Comparison of ENCODE assay signal across 12 cellular contexts in the genomic region with DNA sequence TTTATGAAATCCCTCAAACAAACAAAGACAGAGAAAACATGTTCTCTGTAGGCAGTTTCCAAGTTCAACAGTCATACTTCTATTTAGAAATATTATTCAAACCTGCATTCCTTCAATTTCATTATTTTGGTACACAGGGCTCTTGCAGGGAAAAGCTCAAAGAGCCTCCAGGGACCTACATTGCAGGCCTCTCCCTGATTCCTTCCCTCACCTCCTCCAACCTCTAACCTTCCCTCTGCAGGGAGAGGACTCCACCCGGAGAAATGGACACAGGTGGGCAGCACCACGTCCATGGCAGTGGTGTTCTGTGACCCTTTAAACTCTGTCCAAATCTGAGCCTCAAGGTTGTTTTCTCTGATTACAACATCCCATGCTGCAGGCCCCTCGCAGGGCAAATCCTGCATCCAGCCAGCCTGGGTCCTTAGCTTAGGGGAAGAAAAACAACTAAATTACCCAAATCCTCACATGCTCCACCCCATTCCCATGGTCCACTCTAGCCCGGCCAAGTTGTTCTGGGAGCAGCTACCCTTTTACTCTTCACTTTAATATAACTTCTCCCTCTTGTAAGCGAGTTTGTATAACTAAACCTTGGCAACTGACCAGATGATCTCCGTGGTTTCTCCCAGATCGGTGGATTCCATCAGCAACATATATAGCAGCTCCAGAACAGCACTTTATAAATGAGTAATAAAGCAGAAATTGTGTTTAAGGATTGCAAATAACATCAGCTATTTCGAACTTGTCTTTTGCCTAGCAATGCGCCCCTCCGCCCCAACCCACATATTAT.
DNase-seq lines count a peak whose midpoint lies in the region; ATAC-seq and TF ChIP-seq lines count a peak whose summit lies in the region.
"Had no signal": no experiment of that assay in that cellular context is flagged by ENCODE, and none has a peak within 500 bp of the region (broad histone marks: within the 10 kb centered on the region; RNA-seq: fewer than 3 reads in every experiment).

No MANE protein-coding gene starts in this region.

- peaks cover 0 to 7% (median 0%) of the 10 kb centered on the region in 11 donors for H3K9me3 ChIP-seq in heart right ventricle
- H3K9me3 ChIP-seq in osteoblast (ENCODE audit: low read depth, low read length): no peaks in the 10 kb centered on the region
- H3K9me3 ChIP-seq: colonic mucosa, SJSA1 had no signal

- H3K36me3 ChIP-seq in heart right ventricle (no peaks in the 10 kb centered on the region), osteoblast (ENCODE audit: insufficient read depth, low read length) (no peaks in the 10 kb centered on the region)
- H3K36me3 ChIP-seq: colonic mucosa, SJSA1 had no signal

- TF ChIP-seq CTCF in heart right ventricle (IDR thresholded peaks at IDR 0.05) (no peak), choroid plexus epithelial cell (conservative IDR thresholded peaks at IDR 0.05; ENCODE audit: low read depth, low read length) (no peak), osteoblast (IDR thresholded peaks at IDR 0.05; ENCODE audit: extremely low read depth, low read depth, low read length) (no peak), type B pancreatic cell (conservative IDR thresholded peaks at IDR 0.05) (no peak), GM13977 (IDR thresholded peaks at IDR 0.05; ENCODE audit: extremely low read depth, insufficient read depth, missing control alignments) (no peak)

- H3K4me3 Mint-ChIP-seq in type B pancreatic cell: no peak overlapping the region

- no peaks in the 10 kb centered on the region for H3K36me3 Mint-ChIP-seq in type B pancreatic cell

- H3K4me3 ChIP-seq in heart right ventricle (no peak overlapping the region), choroid plexus epithelial cell (ENCODE audit: low read depth, low read length) (no peak overlapping the region), osteoblast (ENCODE audit: insufficient read depth, low read length) (no peak overlapping the region)
- H3K4me3 ChIP-seq: colonic mucosa, SJSA1 had no signal

- no peaks in the 10 kb centered on the region for H3K79me2 ChIP-seq in osteoblast (ENCODE audit: insufficient read depth, low read length)

- H3K27ac ChIP-seq in heart right ventricle (peak overlapping the region in 6 of 10 donors; percentile 5 to 68 (median 24)), osteoblast (ENCODE audit: low read depth, low read length) (peak overlapping the region; percentile 65)
- H3K27ac ChIP-seq: colonic mucosa, SJSA1 had no signal

- peaks cover 42% of the 10 kb centered on the region for H3K4me1 Mint-ChIP-seq in type B pancreatic cell (ENCODE audit: unreplicated experiment)

- in situ Hi-C loops in GM13977 (cut with MboI; ENCODE audit: low pct_unique_long_range_greater_than_20kb, low sequenced_read_pairs, unreplicated experiment): no loop called here

- peaks cover 5% of the 10 kb centered on the region for H3K9me3 Mint-ChIP-seq in type B pancreatic cell

- H3K27me3 ChIP-seq in heart right ventricle (no peaks in the 10 kb centered on the region), osteoblast (ENCODE audit: insufficient read depth, low read length) (no peaks in the 10 kb centered on the region)
- H3K27me3 ChIP-seq: colonic mucosa, SJSA1 had no signal

- H2AFZ ChIP-seq in osteoblast (ENCODE audit: low read length): no peak overlapping the region

- peak overlapping the region; percentile 26 for H3K4me2 ChIP-seq in osteoblast (ENCODE audit: insufficient read depth, low read length)

- H3K4me1 ChIP-seq in heart right ventricle (peaks cover 0 to 59% (median 27%) of the 10 kb centered on the region in 9 donors), osteoblast (ENCODE audit: insufficient read depth, low read length) (peaks cover 56% of the 10 kb centered on the region)
- H3K4me1 ChIP-seq: colonic mucosa had no signal

- ATAC-seq in heart right ventricle: no peak

- WGBS in heart right ventricle, 2 donors: 69 to 75% methylated on average over 10 of the region's 10 CpGs

- intact Hi-C loops in heart right ventricle (cut with DNase I): loop anchor here in 4 of 10 donors (5.0 to 10.0 kb wide), 5 partner anchors 105 to 1763 kb away; partner anchors contain the start of gene VIM (in 2 of the 4)
- intact Hi-C loops in cardiac septum (cut with DNase I): loop anchor here (10.0 kb wide), 1 partner anchor 155 kb away; no protein-coding TSS in a partner anchor

- H4K20me1 ChIP-seq in osteoblast (ENCODE audit: insufficient read depth, low read length): no peaks in the 10 kb centered on the region

- peaks cover 6% of the 10 kb centered on the region for H3K27me3 Mint-ChIP-seq in type B pancreatic cell

- DNase-seq in heart right ventricle (no peak), cardiac septum (ENCODE audit: low spot score) (no peak), choroid plexus epithelial cell (ENCODE audit: low read depth) (peak; percentile 92), osteoblast (ENCODE audit: insufficient read length, low spot score, missing footprints) (no peak), type B pancreatic cell (ENCODE audit: extremely low spot score, unreplicated experiment) (no peak), hypothalamus (lab: John Stamatoyannopoulos, UW) (no peak), GM13977 (ENCODE audit: low spot score) (no peak), NCI-H1092 treated with DMSO at 0.1 percent for 48 hours (lab: John Stamatoyannopoulos, UW) (no peak)
- DNase-seq: ACHN; activated naive CD4-positive, alpha-beta T cell; colonic mucosa had no signal

- peak overlapping the region; percentile 14 for H3K27ac Mint-ChIP-seq in type B pancreatic cell
